Comparison of ENCODE assay signal across 21 cellular contexts in genomic region chr5:10745133-10745532, GRCh38. TPM values are rescaled to one million over a fixed set of nuclear protein-coding genes. Genes with fewer than 3 reads are reported as not detected.
A peak's percentile ranks its signal among the peaks of the same experiment; 100 is the strongest.
DNase-seq lines count a peak whose midpoint lies in the region; ATAC-seq and TF ChIP-seq lines count a peak whose summit lies in the region.
"Had no signal": no experiment of that assay in that cellular context is flagged by ENCODE, and none has a peak within 500 bp of the region (broad histone marks: within the 10 kb centered on the region; RNA-seq: fewer than 3 reads in every experiment).

No MANE protein-coding gene starts in this region.

- TF ChIP-seq CTCF in PC-3 (conservative IDR thresholded peaks at IDR 0.05; ENCODE audit: low read depth, low read length), result no peak
- TF ChIP-seq CTCF in fibroblast of villous mesenchyme (IDR thresholded peaks at IDR 0.05; ENCODE audit: insufficient read depth, low read depth, low read length), result no peak

- intact Hi-C loops in PC-3 (cut with micrococcal nuclease), result no loop called here

- H3K23ac ChIP-seq in mesenchymal stem cell (ENCODE audit: low read length in 2 of 2), result no peak overlapping the region

- H3K27ac ChIP-seq in PC-3 (ENCODE audit: low read length) (no peak overlapping the region), mesenchymal stem cell (ENCODE audit: low read length, poor library complexity, severe bottlenecking) (no peak overlapping the region)
- H3K27ac ChIP-seq: KMS-11, vagina had no signal

- H3K4me3 ChIP-seq in PC-3 (ENCODE audit: low read length), result no peak overlapping the region
- H3K4me3 ChIP-seq in fibroblast of villous mesenchyme (ENCODE audit: low read depth, low read length), result no peak overlapping the region
- H3K4me3 ChIP-seq in mesenchymal stem cell (ENCODE audit: insufficient read depth in 1 of 2, low read depth in 1 of 2, low read length in 2 of 2), result no peak overlapping the region
- H3K4me3 ChIP-seq: GM12878, vagina had no signal

- H3K18ac ChIP-seq in mesenchymal stem cell (ENCODE audit: low read depth in 1 of 2, low read length in 2 of 2), result no peak overlapping the region

- no peak overlapping the region for H2AFZ ChIP-seq in PC-3 (ENCODE audit: low read length)
- no peak overlapping the region for H2AFZ ChIP-seq in mesenchymal stem cell (ENCODE audit: low read depth, low read length)

- H3K27me3 ChIP-seq in PC-3 (ENCODE audit: low read length) (no peaks in the 10 kb centered on the region), mesenchymal stem cell (ENCODE audit: control insufficient read depth in 1 of 2, insufficient read depth in 1 of 2, low read length in 2 of 2) (no peaks in the 10 kb centered on the region)
- H3K27me3 ChIP-seq: vagina had no signal

- H3K4me2 ChIP-seq in PC-3 (ENCODE audit: low read length) (no peak overlapping the region), mesenchymal stem cell (ENCODE audit: low read length, poor library complexity, severe bottlenecking) (no peak overlapping the region)
- H3K4me2 ChIP-seq: KMS-11, SK-N-SH had no signal

- H2BK12ac ChIP-seq in mesenchymal stem cell (ENCODE audit: low read length in 2 of 2), result no peak overlapping the region

- H3K9ac ChIP-seq in PC-3 (ENCODE audit: low read length) (no peak overlapping the region), mesenchymal stem cell (ENCODE audit: low read length) (no peak overlapping the region)
- H3K9ac ChIP-seq: KMS-11, SK-N-SH had no signal

- H3K4ac ChIP-seq in mesenchymal stem cell (ENCODE audit: low read depth in 1 of 2, low read length in 2 of 2), result no peak overlapping the region

- no peak overlapping the region for H2BK15ac ChIP-seq in mesenchymal stem cell (ENCODE audit: low read depth, poor library complexity, severe bottlenecking)

- no peak overlapping the region for H2BK5ac ChIP-seq in mesenchymal stem cell (ENCODE audit: low read depth, low read length, poor library complexity, severe bottlenecking)

- peaks cover 16% of the 10 kb centered on the region; the same call in 1 of the 2 replicates for H4K20me1 ChIP-seq in PC-3 (ENCODE audit: low read length)

- no peak overlapping the region for H2AK5ac ChIP-seq in mesenchymal stem cell (ENCODE audit: low read length, severe bottlenecking)

- H3K9me3 ChIP-seq in PC-3 (ENCODE audit: low read length), result 0 out of 2 replicates have a peak, but pooled peaks cover 3% of the 10 kb centered on the region
- peaks cover 29% of the 10 kb centered on the region for H3K9me3 ChIP-seq in mesenchymal stem cell (ENCODE audit: control insufficient read depth, low read length)
- H3K9me3 ChIP-seq: vagina had no signal

- H3K9me2 ChIP-seq in PC-3 (replicated peaks; ENCODE audit: low read length), result no peaks in the 10 kb centered on the region
- H3K9me2 ChIP-seq: SK-N-SH had no signal

- H3K4me1 ChIP-seq in PC-3 (ENCODE audit: insufficient read depth, low read length) (no peaks in the 10 kb centered on the region), mesenchymal stem cell (ENCODE audit: control insufficient read depth, insufficient read depth, low read depth, low read length) (peaks cover 20% of the 10 kb centered on the region)

- 32% methylated on average over 5 of the region's 5 CpGs for WGBS in mesenchymal stem cell

- DNase-seq in AG08396 (ENCODE audit: low spot score), result peak; percentile 50
- no peak for DNase-seq in PC-3
- peak; percentile 85 for DNase-seq in fibroblast of villous mesenchyme (ENCODE audit: low read depth)
- peak; percentile 85 for DNase-seq in mesenchymal stem cell
- no peak for DNase-seq in NCI-H748 (lab: John Stamatoyannopoulos, UW; ENCODE audit: unreplicated experiment)
- DNase-seq in NCI-H2227 (lab: John Stamatoyannopoulos, UW; ENCODE audit: unreplicated experiment), result no peak
- DNase-seq: activated CD4-positive, alpha-beta memory T cell treated with anti-CD3 and anti-CD28 coated beads, Interleukin-2, amount 10 ng/mL, durations not matched to agents 7 days and 5 days; activated T-cell treated with anti-CD3 and anti-CD28 coated beads for 4 hours; amygdala; C1 segment of cervical spinal cord; NCI-H187; NCI-H446; NK-92 treated with Interleukin-12 subunit alpha and Interleukin-12 subunit beta, amount 100 ng/mL, for 24 hours; nucleus accumbens; SK-N-SH had no signal

- H4K8ac ChIP-seq in mesenchymal stem cell (ENCODE audit: low read length), result no peak overlapping the region

- POLR2A ChIA-PET in PC-3 (lab: Charles Lee; ENCODE audit: unreplicated experiment), result interaction anchor here (0.6 kb wide), 3 partner anchors 86 to 1270 kb away, joined by 3 to 5 read pairs (median 5); no protein-coding TSS in a partner anchor

- ATAC-seq in PC-3, result peak; percentile 15; the same call in 1 of the 2 replicates
- ATAC-seq in HG03025 (IDR thresholded peaks at IDR 0.05; ENCODE audit: low FRiP score, unreplicated experiment), result no peak
- no peak for ATAC-seq in HG02885 (IDR thresholded peaks at IDR 0.05; ENCODE audit: poor library complexity, unreplicated experiment)
- ATAC-seq: GM12878, WTC11 had no signal

- H2BK120ac ChIP-seq in mesenchymal stem cell (ENCODE audit: low read depth, low read length), result no peak overlapping the region

- no peak overlapping the region for H4K91ac ChIP-seq in mesenchymal stem cell (ENCODE audit: low read length)

- H3K36me3 ChIP-seq in PC-3 (ENCODE audit: low read depth, low read length) (peaks cover 98% of the 10 kb centered on the region), mesenchymal stem cell (ENCODE audit: control insufficient read depth in 1 of 2, insufficient read depth in 2 of 2, low read depth in 1 of 2, low read length in 2 of 2) (peaks cover 39 to 88% of the 10 kb centered on the region in 2 experiments)

- peaks cover 86% of the 10 kb centered on the region for H3K79me2 ChIP-seq in PC-3 (ENCODE audit: low read length)

- H3K79me1 ChIP-seq in mesenchymal stem cell (replicated peaks; ENCODE audit: low read length, poor library complexity, severe bottlenecking), result peaks cover 23% of the 10 kb centered on the region

- no peaks in the 10 kb centered on the region for H3F3A ChIP-seq in PC-3 (ENCODE audit: low read length, unreplicated experiment)

- H3K14ac ChIP-seq in mesenchymal stem cell (ENCODE audit: low read length in 2 of 2), result no peak overlapping the region

- BruUV-seq in PC-3 (replicated peaks; lab: Mats Ljungman, UMichigan), result no TSS peak

- CTCF ChIA-PET in PC-3 (lab: Charles Lee), result no interaction called here

RNA-seq across cellular contexts. Expression of gene DAP, which starts 15.9 kb away (rescaled TPM):
- total RNA-seq in PC-3 (2014; rRNA removed) (106 and 152 TPM in 2 replicates), fibroblast of villous mesenchyme (43.2 TPM in 2 replicates)
- 137 TPM for polyA plus RNA-seq in mesenchymal stem cell (2013, experiment 1 of 2)
- 136 TPM for polyA plus RNA-seq in mesenchymal stem cell (2013, experiment 2 of 2)

Comparison
In these comparisons a context has a peak if more than half of its experiments do, and no peak if none do; other contexts are left out.
1. DNase-seq: peak in AG08396 (single experiment), fibroblast of villous mesenchyme (single experiment) and mesenchymal stem cell (single experiment); none in PC-3 (single experiment), NCI-H748 (single experiment) and NCI-H2227 (single experiment).